1 cellular context compared by ENCODE assay signal in the genomic region with DNA sequence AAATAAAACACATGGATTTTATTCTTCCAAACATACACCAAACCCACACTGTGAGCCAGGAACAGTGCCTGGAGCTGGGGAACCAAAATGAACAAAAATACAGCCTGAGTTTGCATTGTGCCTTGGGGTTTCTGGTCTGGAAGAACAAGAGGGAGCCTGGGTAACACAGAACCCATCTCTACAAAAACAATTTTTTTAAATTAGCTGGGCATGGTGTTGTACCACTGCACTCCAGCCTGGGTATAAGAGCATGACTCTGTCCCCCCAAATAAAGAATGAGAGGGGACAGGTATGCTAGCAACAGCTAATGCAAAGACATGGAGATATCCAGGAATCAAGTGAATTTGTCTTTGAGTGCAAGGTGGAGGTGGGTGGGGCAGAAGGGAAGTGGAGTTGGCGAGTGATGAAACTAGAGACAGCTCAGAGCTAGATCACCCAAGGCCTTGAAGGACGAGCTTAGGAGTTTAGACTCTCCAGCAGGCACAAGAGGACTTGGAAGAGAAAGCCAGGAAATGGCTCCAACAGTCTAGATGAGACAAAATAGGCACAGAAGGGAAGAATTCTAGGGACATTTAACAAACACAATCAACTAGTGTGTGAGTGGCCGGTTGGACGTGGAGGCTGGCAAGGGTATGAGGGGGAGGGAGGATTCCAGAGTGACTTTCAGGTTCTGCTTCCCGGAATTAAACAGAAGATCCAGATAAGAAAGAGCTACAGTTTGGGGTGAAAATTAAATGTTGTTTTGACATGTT.
TF ChIP-seq lines count a peak whose summit lies in the region.

No MANE protein-coding gene starts in this region.

TF ChIP-seq in K562, 482 proteins besides CTCF, POLR2A, EP300 and RAD21 (continued from another document and continues in another):
- TF ChIP-seq ZHX1 (conservative IDR thresholded peaks at IDR 0.05; ENCODE audit: low read length) (no peak), RB1 (IDR thresholded peaks at IDR 0.05; ENCODE audit: low read depth) (no peak), CREBBP (IDR thresholded peaks at IDR 0.05; ENCODE audit: low read depth, low read length) (no peak), HDAC3 (IDR thresholded peaks at IDR 0.05; ENCODE audit: borderline replicate concordance, partially characterized antibody) (peak; percentile 37), DPF2 (IDR thresholded peaks at IDR 0.05) (peak; percentile 86), ZNF347 (CRISPR knock-in tag; IDR thresholded peaks at IDR 0.05; ENCODE audit: low read depth) (no peak), KLF13 (tag; IDR thresholded peaks at IDR 0.05; ENCODE audit: borderline replicate concordance, low read depth) (no peak; the same call in 1 of the 2 replicates), U2AF2 (optimal IDR thresholded peaks at IDR 0.05; ENCODE audit: low read depth, low read length) (no peak), POLR2H (tag; IDR thresholded peaks at IDR 0.05; ENCODE audit: low read depth) (peak; percentile 61), NR4A1 (CRISPR knock-in tag; IDR thresholded peaks at IDR 0.05) (no peak), NR4A1 (tag; IDR thresholded peaks at IDR 0.05) (peak; percentile 69; the same call in 1 of the 2 replicates), ZNF589 (CRISPR knock-in tag; IDR thresholded peaks at IDR 0.05; ENCODE audit: low read depth) (0 out of 2 replicates have a peak, but pooled peaks have one; percentile 35), FOSL1 (tag; conservative IDR thresholded peaks at IDR 0.05) (peak; percentile 74), TEAD1 (CRISPR knock-in tag; IDR thresholded peaks at IDR 0.05) (peak in 1 of 2 experiments; percentile 30; a peak in 1 of 4 replicates), CREB1 (IDR thresholded peaks at IDR 0.05) (no peak), CREB1 (CRISPR knock-in tag; IDR thresholded peaks at IDR 0.05) (no peak), SUPT5H (IDR thresholded peaks at IDR 0.05) (peak; percentile 42; the same call in 1 of the 2 replicates), NBN (IDR thresholded peaks at IDR 0.05; ENCODE audit: low read depth) (peak; percentile 80), SMARCA4 (IDR thresholded peaks at IDR 0.05) (peak; percentile 85), C11orf30 (IDR thresholded peaks at IDR 0.05; ENCODE audit: low read depth) (peak; percentile 72), PRPF4 (IDR thresholded peaks at IDR 0.05; ENCODE audit: insufficient read depth, low read depth, low read length, poor library complexity, severe bottlenecking) (no peak), MTA3 (IDR thresholded peaks at IDR 0.05; ENCODE audit: borderline replicate concordance) (peak; percentile 40; the same call in 1 of the 2 replicates), NCOA4 (IDR thresholded peaks at IDR 0.05; ENCODE audit: partially characterized antibody) (no peak), XRCC4 (IDR thresholded peaks at IDR 0.05; ENCODE audit: extremely low read depth, insufficient read depth, insufficient read length) (no peak), HINFP (tag; conservative IDR thresholded peaks at IDR 0.05; ENCODE audit: low read depth) (no peak), HLTF (IDR thresholded peaks at IDR 0.05) (0 out of 2 replicates have a peak, but pooled peaks have one; percentile 10), SRSF9 (IDR thresholded peaks at IDR 0.05; ENCODE audit: borderline replicate concordance, low read depth, low read length) (no peak), HDAC8 (tag; IDR thresholded peaks at IDR 0.05) (no peak), RHOXF2B (CRISPR knock-in tag; conservative IDR thresholded peaks at IDR 0.05) (no peak), NFXL1 (CRISPR knock-in tag; IDR thresholded peaks at IDR 0.05) (no peak), NR2C2 (CRISPR knock-in tag; IDR thresholded peaks at IDR 0.05) (no peak), NR2C2 (tag; IDR thresholded peaks at IDR 0.05) (no peak), CXXC5 (CRISPR knock-in tag; IDR thresholded peaks at IDR 0.05) (no peak), ZNF561 (CRISPR knock-in tag; conservative IDR thresholded peaks at IDR 0.05) (no peak), E2F1 (CRISPR knock-in tag; IDR thresholded peaks at IDR 0.05) (no peak), SOX6 (IDR thresholded peaks at IDR 0.05) (peak; percentile 26; the same call in 1 of the 2 replicates), WHSC1 (IDR thresholded peaks at IDR 0.05; ENCODE audit: low read length) (no peak), HOXB6 (CRISPR knock-in tag; IDR thresholded peaks at IDR 0.05; ENCODE audit: borderline replicate concordance) (no peak), ZNF146 (CRISPR knock-in tag; IDR thresholded peaks at IDR 0.05; ENCODE audit: unreplicated experiment) (no peak), FOXA3 (CRISPR knock-in tag; conservative IDR thresholded peaks at IDR 0.05 in 1 of 2, IDR thresholded peaks at IDR 0.05 in 1 of 2) (no peak), ZNF197 (CRISPR knock-in tag; IDR thresholded peaks at IDR 0.05; ENCODE audit: low read depth) (no peak), ZEB2 (IDR thresholded peaks at IDR 0.05) (peak; percentile 62; the same call in 1 of the 2 replicates), ARHGAP35 (IDR thresholded peaks at IDR 0.05; ENCODE audit: partially characterized antibody) (no peak), XRCC3 (IDR thresholded peaks at IDR 0.05) (no peak), DNMT1 (IDR thresholded peaks at IDR 0.05) (peak; percentile 44; the same call in 1 of the 2 replicates), ZNF212 (CRISPR knock-in tag; IDR thresholded peaks at IDR 0.05) (no peak), NFE2 (IDR thresholded peaks at IDR 0.05; ENCODE audit: low read depth) (peak; percentile 74), ZNF764 (CRISPR knock-in tag; IDR thresholded peaks at IDR 0.05; ENCODE audit: low read depth) (no peak), ZNF584 (CRISPR knock-in tag; IDR thresholded peaks at IDR 0.05; ENCODE audit: low read depth) (0 out of 2 replicates have a peak, but pooled peaks have one; percentile 55), IFI16 (CRISPR knock-in tag; IDR thresholded peaks at IDR 0.05) (no peak), CC2D1A (IDR thresholded peaks at IDR 0.05) (peak; percentile 70; the same call in 1 of the 2 replicates), SETDB1 (IDR thresholded peaks at IDR 0.05; ENCODE audit: low read length) (no peak), NRF1 (conservative IDR thresholded peaks at IDR 0.05 in 1 of 2, IDR thresholded peaks at IDR 0.05 in 1 of 2) (no peak), SAFB (IDR thresholded peaks at IDR 0.05; ENCODE audit: borderline replicate concordance, low read depth, low read length) (no peak), SP2 (IDR thresholded peaks at IDR 0.05; ENCODE audit: extremely low read depth, low read depth, low read length, poor library complexity, severe bottlenecking) (no peak), MLX (CRISPR knock-in tag; conservative IDR thresholded peaks at IDR 0.05) (no peak), KLF6 (CRISPR knock-in tag; IDR thresholded peaks at IDR 0.05; ENCODE audit: borderline replicate concordance) (peak; percentile 15; the same call in 1 of the 2 replicates)
- TF ChIP-seq, protein P1, sequence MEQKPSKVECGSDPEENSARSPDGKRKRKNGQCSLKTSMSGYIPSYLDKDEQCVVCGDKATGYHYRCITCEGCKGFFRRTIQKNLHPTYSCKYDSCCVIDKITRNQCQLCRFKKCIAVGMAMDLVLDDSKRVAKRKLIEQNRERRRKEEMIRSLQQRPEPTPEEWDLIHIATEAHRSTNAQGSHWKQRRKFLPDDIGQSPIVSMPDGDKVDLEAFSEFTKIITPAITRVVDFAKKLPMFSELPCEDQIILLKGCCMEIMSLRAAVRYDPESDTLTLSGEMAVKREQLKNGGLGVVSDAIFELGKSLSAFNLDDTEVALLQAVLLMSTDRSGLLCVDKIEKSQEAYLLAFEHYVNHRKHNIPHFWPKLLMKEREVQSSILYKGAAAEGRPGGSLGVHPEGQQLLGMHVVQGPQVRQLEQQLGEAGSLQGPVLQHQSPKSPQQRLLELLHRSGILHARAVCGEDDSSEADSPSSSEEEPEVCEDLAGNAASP (IDR thresholded peaks at IDR 0.05) = no peak
- TF ChIP-seq, protein P2, sequence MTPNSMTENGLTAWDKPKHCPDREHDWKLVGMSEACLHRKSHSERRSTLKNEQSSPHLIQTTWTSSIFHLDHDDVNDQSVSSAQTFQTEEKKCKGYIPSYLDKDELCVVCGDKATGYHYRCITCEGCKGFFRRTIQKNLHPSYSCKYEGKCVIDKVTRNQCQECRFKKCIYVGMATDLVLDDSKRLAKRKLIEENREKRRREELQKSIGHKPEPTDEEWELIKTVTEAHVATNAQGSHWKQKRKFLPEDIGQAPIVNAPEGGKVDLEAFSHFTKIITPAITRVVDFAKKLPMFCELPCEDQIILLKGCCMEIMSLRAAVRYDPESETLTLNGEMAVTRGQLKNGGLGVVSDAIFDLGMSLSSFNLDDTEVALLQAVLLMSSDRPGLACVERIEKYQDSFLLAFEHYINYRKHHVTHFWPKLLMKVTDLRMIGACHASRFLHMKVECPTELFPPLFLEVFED (CRISPR knock-in tag; conservative IDR thresholded peaks at IDR 0.05) = no peak
- TF ChIP-seq, protein P3, sequence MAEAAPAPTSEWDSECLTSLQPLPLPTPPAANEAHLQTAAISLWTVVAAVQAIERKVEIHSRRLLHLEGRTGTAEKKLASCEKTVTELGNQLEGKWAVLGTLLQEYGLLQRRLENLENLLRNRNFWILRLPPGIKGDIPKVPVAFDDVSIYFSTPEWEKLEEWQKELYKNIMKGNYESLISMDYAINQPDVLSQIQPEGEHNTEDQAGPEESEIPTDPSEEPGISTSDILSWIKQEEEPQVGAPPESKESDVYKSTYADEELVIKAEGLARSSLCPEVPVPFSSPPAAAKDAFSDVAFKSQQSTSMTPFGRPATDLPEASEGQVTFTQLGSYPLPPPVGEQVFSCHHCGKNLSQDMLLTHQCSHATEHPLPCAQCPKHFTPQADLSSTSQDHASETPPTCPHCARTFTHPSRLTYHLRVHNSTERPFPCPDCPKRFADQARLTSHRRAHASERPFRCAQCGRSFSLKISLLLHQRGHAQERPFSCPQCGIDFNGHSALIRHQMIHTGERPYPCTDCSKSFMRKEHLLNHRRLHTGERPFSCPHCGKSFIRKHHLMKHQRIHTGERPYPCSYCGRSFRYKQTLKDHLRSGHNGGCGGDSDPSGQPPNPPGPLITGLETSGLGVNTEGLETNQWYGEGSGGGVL (CRISPR knock-in tag; IDR thresholded peaks at IDR 0.05) = no peak
